In genomic region chr20:54177378-54177777, GRCh38 we compare ENCODE assay signal across 38 cellular contexts. TPM values are rescaled to one million over a fixed set of nuclear protein-coding genes. Genes with fewer than 3 reads are reported as not detected.
"Had no signal": no experiment of that assay in that cellular context is flagged by ENCODE, and none has a peak within 500 bp of the region (broad histone marks: within the 10 kb centered on the region; RNA-seq: fewer than 3 reads in every experiment).

No MANE protein-coding gene starts in this region.

- H3K9me3 Mint-ChIP-seq: activated B cell treated with CpG ODN at 0.5 μM for 24 hours; activated CD4-positive, alpha-beta memory T cell treated with anti-CD3 and anti-CD28 coated beads for 36 hours; activated CD4-positive, alpha-beta T cell treated with anti-CD3 and anti-CD28 coated beads, Interleukin-2, amount 10 ng/mL, durations not matched to agents 24 days and 14 days; activated CD8-positive, alpha-beta T cell treated with anti-CD3 and anti-CD28 coated beads for 36 hours; activated naive CD4-positive, alpha-beta T cell treated with anti-CD3 and anti-CD28 coated beads for 36 hours; activated naive CD4-positive, alpha-beta T cell treated with anti-CD3 and anti-CD28 coated beads, Interleukin-2, amount 50 U/mL, for 72 hours; activated naive CD8-positive, alpha-beta T cell treated with anti-CD3 and anti-CD28 coated beads for 36 hours; activated T-cell treated with anti-CD3 and anti-CD28 coated beads, Interleukin-2, amount 50 U/mL, for 4 hours; activated T-cell treated with anti-CD3 and anti-CD28 coated beads, Interleukin-2, amount 50 U/mL, for 72 hours; activated T-helper 1 cell treated with anti-CD3 and anti-CD28 coated beads, Interleukin-12 subunit alpha, Interleukin-12 subunit beta, Interleukin-2, Interleukin-4 antibody, amounts not matched to agents 30 ng/mL and 10 ng/mL and 1 ng/mL, durations not matched to agents 14 hours and 24 hours and 36 hours; activated T-helper 17 cell treated with anti-CD3 and anti-CD28 coated beads, Interleukin-2, amount 50 U/mL, for 72 hours; T-helper 1 cell treated with Interleukin-12 subunit alpha and Interleukin-12 subunit beta and Interleukin-4 antibody, amounts not matched to agents 30 μg/mL and 1 μg/mL, for 36 hours; T-helper 2 cell treated with Interferon-gamma antibody and Interleukin-4, amounts not matched to agents 5 μg/mL and 100 μg/mL, for 36 hours had no signal

- DNase-seq: activated B cell treated with CpG ODN at 0.5 μM for 24 hours; activated CD4-positive, alpha-beta memory T cell treated with anti-CD3 and anti-CD28 coated beads for 36 hours; activated CD4-positive, alpha-beta T cell treated with anti-CD3 and anti-CD28 coated beads for 4 hours; activated CD4-positive, alpha-beta T cell treated with anti-CD3 and anti-CD28 coated beads, Interleukin-2, amount 10 ng/mL, durations not matched to agents 24 days and 14 days; activated CD4-positive, alpha-beta T cell treated with anti-CD3 and anti-CD28 coated beads, Interleukin-2, amount 50 U/mL, for 1 hour; activated CD4-positive, alpha-beta T cell treated with anti-CD3 and anti-CD28 coated beads, Interleukin-2, amount 50 U/mL, for 4 hours; activated CD4-positive, CD25-positive, alpha-beta regulatory T cell treated with anti-CD3 and anti-CD28 coated beads, Interleukin-2, amount 50 U/mL, for 72 hours; activated CD8-positive, alpha-beta memory T cell treated with anti-CD3 and anti-CD28 coated beads, Interleukin-2, amount 50 U/mL, for 4 hours; activated CD8-positive, alpha-beta T cell treated with anti-CD3 and anti-CD28 coated beads for 36 hours; activated effector memory CD4-positive, alpha-beta T cell treated with anti-CD3 and anti-CD28 coated beads, Interleukin-2, amount 50 U/mL, for 16 hours; activated gamma-delta T cell treated with Interleukin-2 at 50 U/mL for 16 hours; activated naive CD4-positive, alpha-beta T cell; activated naive CD4-positive, alpha-beta T cell treated with anti-CD3 and anti-CD28 coated beads for 36 hours; activated naive CD4-positive, alpha-beta T cell treated with anti-CD3 and anti-CD28 coated beads, Interleukin-2, amount 50 U/mL, for 16 hours; activated naive CD8-positive, alpha-beta T cell treated with anti-CD3 and anti-CD28 coated beads for 36 hours; activated T-cell treated with anti-CD3 and anti-CD28 coated beads for 4 hours; activated T-cell treated with anti-CD3 and anti-CD28 coated beads, Interleukin-2, amount 50 U/mL, for 1 hour; activated T-cell treated with anti-CD3 and anti-CD28 coated beads, Interleukin-2, amount 50 U/mL, for 4 hours; activated T-cell treated with anti-CD3 and anti-CD28 coated beads, Interleukin-2, amount 50 U/mL, for 72 hours; adrenal gland; amniotic stem cell; aorta; body of pancreas; brain microvascular endothelial cell; central memory CD4-positive, alpha-beta T cell; T-helper 1 cell; T-helper 2 cell; T-helper 9 cell had no signal

- ATAC-seq: activated CD8-positive, alpha-beta T cell treated with anti-CD3 and anti-CD28 coated beads for 36 hours; activated naive CD4-positive, alpha-beta T cell treated with anti-CD3 and anti-CD28 coated beads, Interleukin-2, amount 50 U/mL, for 72 hours; activated T-cell treated with anti-CD3 and anti-CD28 coated beads, Interleukin-2, amount 50 U/mL, for 4 hours; activated T-cell treated with anti-CD3 and anti-CD28 coated beads, Interleukin-2, amount 50 U/mL, for 72 hours; activated T-helper 17 cell treated with anti-CD3 and anti-CD28 coated beads, Interleukin-2, amount 50 U/mL, for 72 hours; body of pancreas had no signal

- H3K4me1 ChIP-seq: breast epithelium had no signal

- H3K4me1 Mint-ChIP-seq: activated T-helper 17 cell treated with anti-CD3 and anti-CD28 coated beads, Interleukin-2, amount 50 U/mL, for 72 hours had no signal

- H3K27ac ChIP-seq: adrenal gland, body of pancreas, brain microvascular endothelial cell, breast epithelium, VCaP had no signal

- H3K27ac Mint-ChIP-seq: activated B cell treated with CpG ODN at 0.5 μM for 24 hours; activated CD4-positive, alpha-beta memory T cell treated with anti-CD3 and anti-CD28 coated beads for 36 hours; activated CD4-positive, alpha-beta T cell treated with anti-CD3 and anti-CD28 coated beads, Interleukin-2, amount 10 ng/mL, durations not matched to agents 24 days and 14 days; activated CD8-positive, alpha-beta T cell treated with anti-CD3 and anti-CD28 coated beads for 36 hours; activated naive CD4-positive, alpha-beta T cell treated with anti-CD3 and anti-CD28 coated beads for 36 hours; activated naive CD4-positive, alpha-beta T cell treated with anti-CD3 and anti-CD28 coated beads, Interleukin-2, amount 50 U/mL, for 72 hours; activated naive CD8-positive, alpha-beta T cell treated with anti-CD3 and anti-CD28 coated beads for 36 hours; activated T-cell treated with anti-CD3 and anti-CD28 coated beads, Interleukin-2, amount 50 U/mL, for 72 hours; activated T-helper 1 cell treated with anti-CD3 and anti-CD28 coated beads, Interleukin-12 subunit alpha, Interleukin-12 subunit beta, Interleukin-2, Interleukin-4 antibody, amounts not matched to agents 30 ng/mL and 10 ng/mL and 1 ng/mL, durations not matched to agents 14 hours and 24 hours and 36 hours; activated T-helper 17 cell treated with anti-CD3 and anti-CD28 coated beads, Interleukin-2, amount 50 U/mL, for 72 hours; T-helper 1 cell treated with Interleukin-12 subunit alpha and Interleukin-12 subunit beta and Interleukin-4 antibody, amounts not matched to agents 30 μg/mL and 1 μg/mL, for 36 hours; T-helper 2 cell treated with Interferon-gamma antibody and Interleukin-4, amounts not matched to agents 5 μg/mL and 100 μg/mL, for 36 hours had no signal

- H3K9me3 ChIP-seq: adrenal gland, body of pancreas, breast epithelium had no signal

- H3K4me3 Mint-ChIP-seq: activated B cell treated with CpG ODN at 0.5 μM for 24 hours; activated CD4-positive, alpha-beta memory T cell treated with anti-CD3 and anti-CD28 coated beads for 36 hours; activated CD4-positive, alpha-beta T cell treated with anti-CD3 and anti-CD28 coated beads, Interleukin-2, amount 10 ng/mL, durations not matched to agents 24 days and 14 days; activated CD8-positive, alpha-beta T cell treated with anti-CD3 and anti-CD28 coated beads for 36 hours; activated naive CD4-positive, alpha-beta T cell treated with anti-CD3 and anti-CD28 coated beads for 36 hours; activated naive CD8-positive, alpha-beta T cell treated with anti-CD3 and anti-CD28 coated beads for 36 hours; activated T-cell treated with anti-CD3 and anti-CD28 coated beads, Interleukin-2, amount 50 U/mL, for 4 hours; activated T-cell treated with anti-CD3 and anti-CD28 coated beads, Interleukin-2, amount 50 U/mL, for 72 hours; activated T-helper 1 cell treated with anti-CD3 and anti-CD28 coated beads, Interleukin-12 subunit alpha, Interleukin-12 subunit beta, Interleukin-2, Interleukin-4 antibody, amounts not matched to agents 30 ng/mL and 10 ng/mL and 1 ng/mL, durations not matched to agents 14 hours and 24 hours and 36 hours; activated T-helper 17 cell treated with anti-CD3 and anti-CD28 coated beads, Interleukin-2, amount 50 U/mL, for 72 hours; T-helper 1 cell treated with Interleukin-12 subunit alpha and Interleukin-12 subunit beta and Interleukin-4 antibody, amounts not matched to agents 30 μg/mL and 1 μg/mL, for 36 hours; T-helper 2 cell treated with Interferon-gamma antibody and Interleukin-4, amounts not matched to agents 5 μg/mL and 100 μg/mL, for 36 hours had no signal

- H3K4me3 ChIP-seq: adrenal gland, body of pancreas, breast epithelium had no signal

- FAIRE-seq: astrocyte, TTC549 had no signal

- H3K36me3 Mint-ChIP-seq: activated CD4-positive, alpha-beta memory T cell treated with anti-CD3 and anti-CD28 coated beads for 36 hours; activated naive CD8-positive, alpha-beta T cell treated with anti-CD3 and anti-CD28 coated beads for 36 hours had no signal

RNA-seq across cellular contexts. Expression of gene CYP24A1, which starts 3.6 kb away (rescaled TPM):
- total RNA-seq: activated B cell treated with CpG ODN at 0.5 μM for 24 hours; activated CD4-positive, alpha-beta T cell treated with anti-CD3 and anti-CD28 coated beads, Interleukin-2, amount 10 ng/mL, durations not matched to agents 24 days and 14 days; activated CD8-positive, alpha-beta T cell treated with anti-CD3 and anti-CD28 coated beads for 36 hours; activated naive CD4-positive, alpha-beta T cell treated with anti-CD3 and anti-CD28 coated beads for 36 hours; activated naive CD4-positive, alpha-beta T cell treated with anti-CD3 and anti-CD28 coated beads, Interleukin-2, amount 50 U/mL, for 72 hours; activated naive CD8-positive, alpha-beta T cell treated with anti-CD3 and anti-CD28 coated beads for 36 hours; activated T-cell treated with anti-CD3 and anti-CD28 coated beads, Interleukin-2, amount 50 U/mL, for 4 hours; activated T-cell treated with anti-CD3 and anti-CD28 coated beads, Interleukin-2, amount 50 U/mL, for 72 hours; activated T-helper 1 cell treated with anti-CD3 and anti-CD28 coated beads, Interleukin-12 subunit alpha, Interleukin-12 subunit beta, Interleukin-2, Interleukin-4 antibody, amounts not matched to agents 30 ng/mL and 10 ng/mL and 1 ng/mL, durations not matched to agents 14 hours and 24 hours and 36 hours; adrenal gland; aorta; body of pancreas; cardiac septum had no signal
- polyA plus RNA-seq: aorta had no signal
